1 cellular context compared by ENCODE assay signal in the genomic region with DNA sequence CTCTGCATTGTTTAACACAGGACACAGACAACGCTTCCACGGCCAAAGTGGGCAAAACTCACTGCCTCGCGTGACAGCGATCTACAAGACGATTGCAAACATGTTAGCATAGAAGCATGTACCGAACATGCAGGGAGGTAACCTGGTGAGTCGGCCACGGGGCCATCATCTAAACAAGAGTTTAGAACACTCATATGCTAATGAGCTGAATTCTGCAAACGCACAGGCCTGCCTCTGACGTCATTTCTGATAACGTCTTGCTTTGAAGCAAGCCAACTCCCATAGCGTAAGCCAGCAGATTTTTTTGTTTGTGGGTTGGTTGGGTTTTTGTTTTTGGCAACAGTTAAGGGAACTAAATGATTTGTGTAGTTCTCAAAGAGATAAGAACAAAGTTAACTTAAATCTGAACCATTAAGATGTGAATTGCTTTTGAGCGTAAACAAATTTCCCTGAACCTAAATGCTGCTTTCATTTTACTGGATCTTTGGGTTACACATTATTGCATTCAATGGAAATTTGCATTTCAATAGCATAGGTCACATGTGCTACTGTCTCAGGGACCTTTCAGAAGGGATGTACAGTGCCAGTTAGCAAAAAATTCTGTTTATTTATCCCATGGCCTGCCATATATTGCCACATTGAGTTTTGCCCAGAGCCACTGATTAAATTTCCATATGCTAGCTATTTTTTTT.
TF ChIP-seq lines count a peak whose summit lies in the region.

No MANE protein-coding gene starts in this region.

TF ChIP-seq in GM23338, 12 proteins besides CTCF, POLR2A, EP300 and RAD21 (continued from another document):
- TF ChIP-seq, protein P1, sequence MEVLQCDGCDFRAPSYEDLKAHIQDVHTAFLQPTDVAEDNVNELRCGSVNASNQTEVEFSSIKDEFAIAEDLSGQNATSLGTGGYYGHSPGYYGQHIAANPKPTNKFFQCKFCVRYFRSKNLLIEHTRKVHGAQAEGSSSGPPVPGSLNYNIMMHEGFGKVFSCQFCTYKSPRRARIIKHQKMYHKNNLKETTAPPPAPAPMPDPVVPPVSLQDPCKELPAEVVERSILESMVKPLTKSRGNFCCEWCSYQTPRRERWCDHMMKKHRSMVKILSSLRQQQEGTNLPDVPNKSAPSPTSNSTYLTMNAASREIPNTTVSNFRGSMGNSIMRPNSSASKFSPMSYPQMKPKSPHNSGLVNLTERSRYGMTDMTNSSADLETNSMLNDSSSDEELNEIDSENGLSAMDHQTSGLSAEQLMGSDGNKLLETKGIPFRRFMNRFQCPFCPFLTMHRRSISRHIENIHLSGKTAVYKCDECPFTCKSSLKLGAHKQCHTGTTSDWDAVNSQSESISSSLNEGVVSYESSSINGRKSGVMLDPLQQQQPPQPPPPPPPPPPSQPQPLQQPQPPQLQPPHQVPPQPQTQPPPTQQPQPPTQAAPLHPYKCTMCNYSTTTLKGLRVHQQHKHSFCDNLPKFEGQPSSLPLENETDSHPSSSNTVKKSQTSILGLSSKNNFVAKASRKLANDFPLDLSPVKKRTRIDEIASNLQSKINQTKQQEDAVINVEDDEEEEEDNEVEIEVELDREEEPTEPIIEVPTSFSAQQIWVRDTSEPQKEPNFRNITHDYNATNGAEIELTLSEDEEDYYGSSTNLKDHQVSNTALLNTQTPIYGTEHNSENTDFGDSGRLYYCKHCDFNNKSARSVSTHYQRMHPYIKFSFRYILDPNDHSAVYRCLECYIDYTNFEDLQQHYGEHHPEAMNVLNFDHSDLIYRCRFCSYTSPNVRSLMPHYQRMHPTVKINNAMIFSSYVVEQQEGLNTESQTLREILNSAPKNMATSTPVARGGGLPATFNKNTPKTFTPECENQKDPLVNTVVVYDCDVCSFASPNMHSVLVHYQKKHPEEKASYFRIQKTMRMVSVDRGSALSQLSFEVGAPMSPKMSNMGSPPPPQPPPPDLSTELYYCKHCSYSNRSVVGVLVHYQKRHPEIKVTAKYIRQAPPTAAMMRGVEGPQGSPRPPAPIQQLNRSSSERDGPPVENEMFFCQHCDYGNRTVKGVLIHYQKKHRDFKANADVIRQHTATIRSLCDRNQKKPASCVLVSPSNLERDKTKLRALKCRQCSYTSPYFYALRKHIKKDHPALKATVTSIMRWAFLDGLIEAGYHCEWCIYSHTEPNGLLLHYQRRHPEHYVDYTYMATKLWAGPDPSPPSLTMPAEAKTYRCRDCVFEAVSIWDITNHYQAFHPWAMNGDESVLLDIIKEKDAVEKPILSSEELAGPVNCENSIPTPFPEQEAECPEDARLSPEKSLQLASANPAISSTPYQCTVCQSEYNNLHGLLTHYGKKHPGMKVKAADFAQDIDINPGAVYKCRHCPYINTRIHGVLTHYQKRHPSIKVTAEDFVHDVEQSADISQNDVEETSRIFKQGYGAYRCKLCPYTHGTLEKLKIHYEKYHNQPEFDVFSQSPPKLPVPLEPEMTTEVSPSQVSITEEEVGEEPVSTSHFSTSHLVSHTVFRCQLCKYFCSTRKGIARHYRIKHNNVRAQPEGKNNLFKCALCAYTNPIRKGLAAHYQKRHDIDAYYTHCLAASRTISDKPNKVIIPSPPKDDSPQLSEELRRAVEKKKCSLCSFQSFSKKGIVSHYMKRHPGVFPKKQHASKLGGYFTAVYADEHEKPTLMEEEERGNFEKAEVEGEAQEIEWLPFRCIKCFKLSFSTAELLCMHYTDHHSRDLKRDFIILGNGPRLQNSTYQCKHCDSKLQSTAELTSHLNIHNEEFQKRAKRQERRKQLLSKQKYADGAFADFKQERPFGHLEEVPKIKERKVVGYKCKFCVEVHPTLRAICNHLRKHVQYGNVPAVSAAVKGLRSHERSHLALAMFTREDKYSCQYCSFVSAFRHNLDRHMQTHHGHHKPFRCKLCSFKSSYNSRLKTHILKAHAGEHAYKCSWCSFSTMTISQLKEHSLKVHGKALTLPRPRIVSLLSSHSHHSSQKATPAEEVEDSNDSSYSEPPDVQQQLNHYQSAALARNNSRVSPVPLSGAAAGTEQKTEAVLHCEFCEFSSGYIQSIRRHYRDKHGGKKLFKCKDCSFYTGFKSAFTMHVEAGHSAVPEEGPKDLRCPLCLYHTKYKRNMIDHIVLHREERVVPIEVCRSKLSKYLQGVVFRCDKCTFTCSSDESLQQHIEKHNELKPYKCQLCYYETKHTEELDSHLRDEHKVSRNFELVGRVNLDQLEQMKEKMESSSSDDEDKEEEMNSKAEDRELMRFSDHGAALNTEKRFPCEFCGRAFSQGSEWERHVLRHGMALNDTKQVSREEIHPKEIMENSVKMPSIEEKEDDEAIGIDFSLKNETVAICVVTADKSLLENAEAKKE (CRISPR knock-in tag; IDR thresholded peaks at IDR 0.05), result no peak
- TF ChIP-seq NANOG (IDR thresholded peaks at IDR 0.05; ENCODE audit: borderline replicate concordance), result no peak
TF ChIP-seq in GM23338: peak in this region for 1.
